In genomic region chr2:202911513-202912341, GRCh38 we compare ENCODE assay signal across 8 cellular contexts. TPM values are rescaled to one million over a fixed set of nuclear protein-coding genes. Genes with fewer than 3 reads are reported as not detected.
DNase-seq lines count a peak whose midpoint lies in the region; ATAC-seq and TF ChIP-seq lines count a peak whose summit lies in the region.

Gene CARF (plus strand): TSS chr2:202912275. CDS start chr2:202941903, 29,628 bp downstream.
Gene WDR12 (minus strand): TSS chr2:202911673. CDS start chr2:202911476, 197 bp downstream.

- peak within 1 kb of the TSS; percentile 98 for H3K4me3 ChIP-seq in GM12864 (ENCODE audit: low read depth, low read length)
- H3K4me3 ChIP-seq in thoracic aorta: peak within 1 kb of the TSS; percentile 82

- POLR2A ChIA-PET in activated naive CD8-positive, alpha-beta T cell treated with anti-CD3 and anti-CD28 coated beads, Interleukin-2, amount 10 ng/mL, durations not matched to agents 7 days and 5 days (lab: Charles Lee): interaction anchor here (0.7 to 2.1 kb wide), 5 partner anchors 10 to 645 kb away, joined by 3 to 15 read pairs (median 5); partner anchors contain the start of genes CYP20A1 and NBEAL1

- peaks cover 13 to 20% of the 10 kb centered on the region in 2 donors for H3K4me1 ChIP-seq in thoracic aorta (ENCODE audit: control insufficient read depth in 1 of 2, low read depth in 2 of 2)

- no peaks in the 10 kb centered on the region for H3K36me3 ChIP-seq in thoracic aorta

- peak within 1 kb of the TSS; percentile 93 for H3K4me3 Mint-ChIP-seq in activated naive CD8-positive, alpha-beta T cell treated with anti-CD3 and anti-CD28 coated beads, Interleukin-2, amount 10 ng/mL, durations not matched to agents 7 days and 5 days
- peak within 1 kb of the TSS; percentile 98 for H3K4me3 Mint-ChIP-seq in osteocyte (ENCODE audit: unreplicated experiment)

- H3K27ac ChIP-seq in thoracic aorta: peak within 1 kb of the TSS; percentile 79 to 90

- no peak for TF ChIP-seq CTCF in GM12864 (IDR thresholded peaks at IDR 0.05; ENCODE audit: low read depth, low read length, missing control alignments)
- no peak for TF ChIP-seq CTCF in osteocyte (IDR thresholded peaks at IDR 0.05)
- no peak for TF ChIP-seq CTCF in thoracic aorta (IDR thresholded peaks at IDR 0.05)

- peak; percentile 71 for ATAC-seq in HG02678 (IDR thresholded peaks at IDR 0.05; ENCODE audit: unreplicated experiment)
- peak; percentile 89 for ATAC-seq in activated naive CD8-positive, alpha-beta T cell treated with anti-CD3 and anti-CD28 coated beads, Interleukin-2, amount 10 ng/mL, durations not matched to agents 7 days and 5 days (ENCODE audit: low read depth)
- ATAC-seq in Right ventricle myocardium inferior: peak; percentile 99
- peak; percentile 91 for ATAC-seq in thoracic aorta (ENCODE audit: insufficient number of reproducible peaks, low FRiP score, low read depth)

- no peaks in the 10 kb centered on the region for H3K27me3 ChIP-seq in thoracic aorta (replicated peaks; ENCODE audit: insufficient read depth)

- intact Hi-C loops in Right ventricle myocardium inferior (cut with DNase I): loop anchor here (2.0 to 5.0 kb wide), 2 partner anchors 39 to 101 kb away; partner anchors contain the start of gene NBEAL1

- no peaks in the 10 kb centered on the region for H3K9me3 ChIP-seq in thoracic aorta

- H3K27me3 Mint-ChIP-seq in activated naive CD8-positive, alpha-beta T cell treated with anti-CD3 and anti-CD28 coated beads, Interleukin-2, amount 10 ng/mL, durations not matched to agents 7 days and 5 days: no peaks in the 10 kb centered on the region
- no peaks in the 10 kb centered on the region for H3K27me3 Mint-ChIP-seq in osteocyte (ENCODE audit: unreplicated experiment)

- peaks cover 25% of the 10 kb centered on the region for H3K4me1 Mint-ChIP-seq in activated naive CD8-positive, alpha-beta T cell treated with anti-CD3 and anti-CD28 coated beads, Interleukin-2, amount 10 ng/mL, durations not matched to agents 7 days and 5 days
- peaks cover 21% of the 10 kb centered on the region for H3K4me1 Mint-ChIP-seq in osteocyte (ENCODE audit: unreplicated experiment)

- peak; percentile 80 for DNase-seq in GM12864 (ENCODE audit: low read depth)
- peak; percentile 89 for DNase-seq in NCI-H1105 treated with DMSO at 0.1 percent for 48 hours (lab: John Stamatoyannopoulos, UW)
- peak; percentile 89 for DNase-seq in SKM-1 treated with dmso at 0.1 percent for 144 hours (lab: John Stamatoyannopoulos, UW; ENCODE audit: unreplicated experiment)
- DNase-seq in activated naive CD8-positive, alpha-beta T cell treated with anti-CD3 and anti-CD28 coated beads, Interleukin-2, amount 10 ng/mL, durations not matched to agents 7 days and 5 days: peak; percentile 89
- peak; percentile 97 for DNase-seq in Right ventricle myocardium inferior (ENCODE audit: missing footprints)
- peak; percentile 96 for DNase-seq in osteocyte (ENCODE audit: extremely low spot score, unreplicated experiment)
- DNase-seq in thoracic aorta (ENCODE audit: low spot score): peak; percentile 81

- no peaks in the 10 kb centered on the region for H3K9me3 Mint-ChIP-seq in activated naive CD8-positive, alpha-beta T cell treated with anti-CD3 and anti-CD28 coated beads, Interleukin-2, amount 10 ng/mL, durations not matched to agents 7 days and 5 days
- H3K9me3 Mint-ChIP-seq in osteocyte (ENCODE audit: unreplicated experiment): no peaks in the 10 kb centered on the region

- H3K27ac Mint-ChIP-seq in activated naive CD8-positive, alpha-beta T cell treated with anti-CD3 and anti-CD28 coated beads, Interleukin-2, amount 10 ng/mL, durations not matched to agents 7 days and 5 days: peak within 1 kb of the TSS; percentile 96
- peak within 1 kb of the TSS; percentile 98 for H3K27ac Mint-ChIP-seq in osteocyte (ENCODE audit: unreplicated experiment)

- H3K36me3 Mint-ChIP-seq in activated naive CD8-positive, alpha-beta T cell treated with anti-CD3 and anti-CD28 coated beads, Interleukin-2, amount 10 ng/mL, durations not matched to agents 7 days and 5 days: peaks cover 2% of the 10 kb centered on the region
- H3K36me3 Mint-ChIP-seq in osteocyte (ENCODE audit: unreplicated experiment): no peaks in the 10 kb centered on the region

RNA-seq across cellular contexts. Expression of gene CARF, which starts in this region (rescaled TPM):
- total RNA-seq in activated naive CD8-positive, alpha-beta T cell treated with anti-CD3 and anti-CD28 coated beads, Interleukin-2, amount 10 ng/mL, durations not matched to agents 7 days and 5 days: 10 to 100 TPM; 14.6 to 16.9 TPM
- total RNA-seq in Right ventricle myocardium inferior (5.2 TPM), osteocyte (16.6 and 17.0 TPM in 2 replicates), thoracic aorta (10 to 100 TPM; 10.5 to 25.6 TPM)

RNA-seq across cellular contexts. Expression of gene WDR12, which starts in this region (rescaled TPM):
- total RNA-seq in activated naive CD8-positive, alpha-beta T cell treated with anti-CD3 and anti-CD28 coated beads, Interleukin-2, amount 10 ng/mL, durations not matched to agents 7 days and 5 days: 10 to 100 TPM; 35.1 to 42.3 TPM
- 54.1 TPM for total RNA-seq in Right ventricle myocardium inferior
- 47.9 and 49.3 TPM in 2 replicates for total RNA-seq in osteocyte
- total RNA-seq in thoracic aorta: 10 to 100 TPM in 1 of 2 donors, 1 to 10 TPM in 1; 7.7 to 18.6 TPM

Comparison
In these comparisons a context has a peak if more than half of its experiments do, and no peak if none do; other contexts are left out.
1. Peak in every context shown above with its lines: DNase-seq, ATAC-seq, H3K4me3 ChIP-seq and H3K27ac ChIP-seq.